Comparison of ENCODE assay signal across 1 cellular context in the genomic region with DNA sequence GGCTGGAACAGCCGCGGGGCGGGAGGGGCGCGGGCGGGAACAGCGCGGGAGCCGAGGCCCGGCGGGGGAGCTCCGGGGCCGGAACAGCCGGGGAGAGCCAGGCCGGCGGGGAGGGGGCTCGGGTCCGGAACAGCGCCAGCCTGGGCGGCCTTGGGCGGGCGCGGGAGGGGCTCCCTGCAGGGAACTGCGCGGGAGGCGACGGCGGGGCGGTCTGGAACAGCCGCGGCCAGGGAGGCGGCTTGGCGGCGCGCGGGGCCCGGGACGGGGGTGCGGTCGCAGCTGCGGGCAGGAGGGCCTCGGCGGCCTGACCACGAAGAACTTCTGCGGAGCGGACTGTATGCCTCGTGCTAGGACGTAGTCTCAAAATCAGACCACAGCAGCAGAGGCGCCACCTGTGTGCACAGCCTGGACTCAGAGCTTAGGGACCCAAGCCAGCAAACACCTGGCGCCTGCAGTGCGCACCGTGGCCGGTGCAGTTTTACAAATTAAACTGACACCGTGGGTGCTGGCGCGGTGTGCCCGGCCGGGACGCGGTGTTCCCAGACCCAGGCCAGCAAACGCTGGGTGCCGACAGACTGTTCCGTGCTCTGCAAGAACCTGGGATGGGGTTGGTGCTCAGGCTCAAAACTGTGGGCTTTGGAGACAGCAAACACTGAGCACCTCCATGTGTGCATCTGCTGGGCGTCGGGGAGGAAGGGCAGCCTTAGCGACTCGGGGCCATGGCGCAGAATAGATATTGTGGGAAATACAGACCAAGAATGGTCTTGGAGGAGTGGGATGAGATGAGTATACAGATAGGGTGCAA.
A peak's percentile ranks its signal among the peaks of the same experiment; 100 is the strongest.
TF ChIP-seq lines count a peak whose summit lies in the region.

No MANE protein-coding gene starts in this region.

TF ChIP-seq in A549, 52 proteins besides CTCF, POLR2A, EP300 and RAD21 (continued from another document):
- TF ChIP-seq, protein P1, sequence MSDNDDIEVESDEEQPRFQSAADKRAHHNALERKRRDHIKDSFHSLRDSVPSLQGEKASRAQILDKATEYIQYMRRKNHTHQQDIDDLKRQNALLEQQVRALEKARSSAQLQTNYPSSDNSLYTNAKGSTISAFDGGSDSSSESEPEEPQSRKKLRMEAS (IDR thresholded peaks at IDR 0.05): peak; percentile 82
- TF ChIP-seq, protein P2, sequence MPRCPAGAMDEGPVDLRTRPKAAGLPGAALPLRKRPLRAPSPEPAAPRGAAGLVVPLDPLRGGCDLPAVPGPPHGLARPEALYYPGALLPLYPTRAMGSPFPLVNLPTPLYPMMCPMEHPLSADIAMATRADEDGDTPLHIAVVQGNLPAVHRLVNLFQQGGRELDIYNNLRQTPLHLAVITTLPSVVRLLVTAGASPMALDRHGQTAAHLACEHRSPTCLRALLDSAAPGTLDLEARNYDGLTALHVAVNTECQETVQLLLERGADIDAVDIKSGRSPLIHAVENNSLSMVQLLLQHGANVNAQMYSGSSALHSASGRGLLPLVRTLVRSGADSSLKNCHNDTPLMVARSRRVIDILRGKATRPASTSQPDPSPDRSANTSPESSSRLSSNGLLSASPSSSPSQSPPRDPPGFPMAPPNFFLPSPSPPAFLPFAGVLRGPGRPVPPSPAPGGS (IDR thresholded peaks at IDR 0.05): peak; percentile 91; the same call in 1 of the 3 replicates
